38 cellular contexts compared by ENCODE assay signal in genomic region chrX:8844157-8844556, GRCh38. TPM values are rescaled to one million over a fixed set of nuclear protein-coding genes. Genes with fewer than 3 reads are reported as not detected.
"Had no signal": no experiment of that assay in that cellular context is flagged by ENCODE, and none has a peak within 500 bp of the region (broad histone marks: within the 10 kb centered on the region; RNA-seq: fewer than 3 reads in every experiment).

No MANE protein-coding gene starts in this region.

- H3K27ac ChIP-seq: adrenal gland, body of pancreas, brain microvascular endothelial cell, breast epithelium, WERI-Rb-1 had no signal

- H3K4me1 ChIP-seq: body of pancreas, breast epithelium had no signal

- H3K27me3 ChIP-seq: adrenal gland, body of pancreas, brain microvascular endothelial cell had no signal

- DNase-seq: activated CD4-positive, alpha-beta memory T cell treated with anti-CD3 and anti-CD28 coated beads, Interleukin-2, amount 10 ng/mL, durations not matched to agents 7 days and 5 days; activated CD4-positive, alpha-beta T cell treated with anti-CD3 and anti-CD28 coated beads for 1 hour; activated CD4-positive, alpha-beta T cell treated with anti-CD3 and anti-CD28 coated beads for 36 hours; activated CD4-positive, alpha-beta T cell treated with anti-CD3 and anti-CD28 coated beads for 48 hours; activated CD4-positive, alpha-beta T cell treated with anti-CD3 and anti-CD28 coated beads, Interleukin-2, amount 10 ng/mL, durations not matched to agents 7 days and 5 days; activated CD4-positive, alpha-beta T cell treated with anti-CD3 and anti-CD28 coated beads, Interleukin-2, amount 50 U/mL, for 48 hours; activated CD4-positive, CD25-positive, alpha-beta regulatory T cell; activated CD8-positive, alpha-beta memory T cell treated with anti-CD3 and anti-CD28 coated beads, Interleukin-2, amount 50 U/mL, for 4 hours; activated CD8-positive, alpha-beta T cell treated with anti-CD3 and anti-CD28 coated beads, Interleukin-2, amount 10 ng/mL, durations not matched to agents 7 days and 5 days; activated effector memory CD4-positive, alpha-beta T cell treated with anti-CD3 and anti-CD28 coated beads, Interleukin-2, amount 50 U/mL, for 16 hours; activated gamma-delta T cell treated with Interleukin-2 at 50 U/mL for 16 hours; activated naive CD4-positive, alpha-beta T cell; activated naive CD4-positive, alpha-beta T cell treated with anti-CD3 and anti-CD28 coated beads for 36 hours; activated naive CD4-positive, alpha-beta T cell treated with anti-CD3 and anti-CD28 coated beads, Interleukin-2, amount 50 U/mL, for 16 hours; activated naive CD8-positive, alpha-beta T cell treated with anti-CD3 and anti-CD28 coated beads for 36 hours; activated T-cell treated with anti-CD3 and anti-CD28 coated beads for 4 hours; activated T-cell treated with anti-CD3 and anti-CD28 coated beads, Interleukin-2, amount 50 U/mL, for 1 hour; activated T-cell treated with anti-CD3 and anti-CD28 coated beads, Interleukin-2, amount 50 U/mL, for 4 hours; activated T-cell treated with anti-CD3 and anti-CD28 coated beads, Interleukin-2, amount 50 U/mL, for 72 hours; adrenal gland; amniotic stem cell; aorta; body of pancreas; brain microvascular endothelial cell; central memory CD4-positive, alpha-beta T cell; T-helper 2 cell; T-helper 9 cell; WERI-Rb-1 had no signal

- H3K9me3 ChIP-seq: adrenal gland, body of pancreas, breast epithelium had no signal

- ATAC-seq: activated CD4-positive, alpha-beta T cell treated with anti-CD3 and anti-CD28 coated beads for 36 hours; activated CD4-positive, CD25-positive, alpha-beta regulatory T cell treated with anti-CD3 and anti-CD28 coated beads, Interleukin-2, amount 50 U/mL, for 24 hours; activated CD8-positive, alpha-beta T cell treated with anti-CD3 and anti-CD28 coated beads, Interleukin-2, amount 10 ng/mL, durations not matched to agents 7 days and 5 days; activated naive CD4-positive, alpha-beta T cell treated with anti-CD3 and anti-CD28 coated beads, Interleukin-2, amount 50 U/mL, for 72 hours; activated T-cell treated with anti-CD3 and anti-CD28 coated beads, Interleukin-2, amount 50 U/mL, for 4 hours; activated T-cell treated with anti-CD3 and anti-CD28 coated beads, Interleukin-2, amount 50 U/mL, for 72 hours; activated T-helper 17 cell treated with anti-CD3 and anti-CD28 coated beads, Interleukin-2, amount 50 U/mL, for 72 hours; body of pancreas; WTC11 had no signal

- H3K4me3 ChIP-seq: adrenal gland, body of pancreas, breast epithelium had no signal

- H3K36me3 ChIP-seq: adrenal gland, brain microvascular endothelial cell, breast epithelium, WERI-Rb-1 had no signal

RNA-seq across cellular contexts. Expression of gene FAM9A, which starts 43.0 kb away (rescaled TPM):
- total RNA-seq: activated CD4-positive, alpha-beta memory T cell treated with anti-CD3 and anti-CD28 coated beads, Interleukin-2, amount 10 ng/mL, durations not matched to agents 7 days and 5 days; activated CD4-positive, alpha-beta T cell treated with anti-CD3 and anti-CD28 coated beads for 36 hours; activated CD4-positive, alpha-beta T cell treated with anti-CD3 and anti-CD28 coated beads, Interleukin-2, amount 10 ng/mL, durations not matched to agents 7 days and 5 days; activated CD8-positive, alpha-beta memory T cell treated with anti-CD3 and anti-CD28 coated beads for 36 hours; activated CD8-positive, alpha-beta T cell treated with anti-CD3 and anti-CD28 coated beads, Interleukin-2, amount 10 ng/mL, durations not matched to agents 7 days and 5 days; activated naive CD4-positive, alpha-beta T cell treated with anti-CD3 and anti-CD28 coated beads for 36 hours; activated naive CD4-positive, alpha-beta T cell treated with anti-CD3 and anti-CD28 coated beads, Interleukin-2, amount 50 U/mL, for 72 hours; activated naive CD8-positive, alpha-beta T cell treated with anti-CD3 and anti-CD28 coated beads for 36 hours; activated T-cell treated with anti-CD3 and anti-CD28 coated beads, Interleukin-2, amount 50 U/mL, for 4 hours; activated T-cell treated with anti-CD3 and anti-CD28 coated beads, Interleukin-2, amount 50 U/mL, for 72 hours; activated T-helper 1 cell treated with anti-CD3 and anti-CD28 coated beads, Interleukin-12 subunit alpha, Interleukin-12 subunit beta, Interleukin-2, Interleukin-4 antibody, amounts not matched to agents 30 ng/mL and 10 ng/mL and 1 ng/mL, durations not matched to agents 14 hours and 24 hours and 36 hours; activated T-helper 17 cell treated with anti-CD3 and anti-CD28 coated beads, Interleukin-2, amount 50 U/mL, for 72 hours; adrenal gland; aorta; astrocyte; body of pancreas; breast epithelium; cardiac septum; cerebellum; WTC11 had no signal
